1 cellular context compared by ENCODE assay signal in the genomic region with DNA sequence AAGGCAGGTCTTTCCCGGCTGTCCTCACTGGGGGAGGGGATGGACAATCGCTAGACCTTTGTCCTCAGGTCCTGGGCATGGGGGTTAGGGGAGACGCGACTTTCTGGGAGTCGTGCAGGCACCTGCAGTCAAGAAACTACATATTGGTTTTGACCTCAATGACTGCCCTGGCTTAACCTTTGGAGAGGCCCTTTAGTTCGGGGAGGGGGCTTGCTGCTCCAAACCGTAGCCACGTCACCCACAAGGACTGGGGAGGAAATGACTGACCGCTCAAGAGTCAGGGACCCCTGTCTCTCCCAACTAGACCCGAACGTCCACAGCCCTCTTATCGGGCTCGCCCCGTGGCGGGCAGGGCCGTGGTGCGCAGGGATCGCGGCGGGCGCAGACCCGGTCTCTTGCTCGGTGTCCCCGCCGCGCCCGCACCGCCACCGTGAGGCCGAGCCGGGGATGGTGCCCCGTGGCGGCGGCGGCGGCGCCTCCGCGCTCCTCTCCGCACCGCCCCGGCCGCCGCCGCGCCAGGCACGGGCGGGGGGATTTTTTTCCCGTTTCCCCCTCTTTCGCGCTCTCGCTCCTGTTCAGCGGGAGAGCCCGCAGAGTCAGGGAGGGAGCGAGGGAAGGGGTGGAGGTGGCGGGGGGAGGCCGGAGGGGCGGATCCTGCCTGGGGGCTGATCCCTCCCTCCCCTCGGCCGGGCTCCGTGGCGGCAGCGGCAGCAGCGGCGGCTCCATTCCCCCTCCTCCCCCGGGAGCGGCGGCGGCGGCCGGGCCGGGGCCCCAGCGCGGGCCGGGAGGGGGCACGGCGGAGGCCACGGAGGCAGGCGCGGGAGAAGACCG.
A peak's percentile ranks its signal among the peaks of the same experiment; 100 is the strongest.
TF ChIP-seq lines count a peak whose summit lies in the region.

A gene (plus strand): TSS at position 696 of the 831 bp plus-strand sequence. CDS start 3,579 bp downstream, outside the sequence.

TF ChIP-seq in K562, 482 proteins besides CTCF, POLR2A, EP300 and RAD21 (continued from another document and continues in another):
- TF ChIP-seq, protein P1, sequence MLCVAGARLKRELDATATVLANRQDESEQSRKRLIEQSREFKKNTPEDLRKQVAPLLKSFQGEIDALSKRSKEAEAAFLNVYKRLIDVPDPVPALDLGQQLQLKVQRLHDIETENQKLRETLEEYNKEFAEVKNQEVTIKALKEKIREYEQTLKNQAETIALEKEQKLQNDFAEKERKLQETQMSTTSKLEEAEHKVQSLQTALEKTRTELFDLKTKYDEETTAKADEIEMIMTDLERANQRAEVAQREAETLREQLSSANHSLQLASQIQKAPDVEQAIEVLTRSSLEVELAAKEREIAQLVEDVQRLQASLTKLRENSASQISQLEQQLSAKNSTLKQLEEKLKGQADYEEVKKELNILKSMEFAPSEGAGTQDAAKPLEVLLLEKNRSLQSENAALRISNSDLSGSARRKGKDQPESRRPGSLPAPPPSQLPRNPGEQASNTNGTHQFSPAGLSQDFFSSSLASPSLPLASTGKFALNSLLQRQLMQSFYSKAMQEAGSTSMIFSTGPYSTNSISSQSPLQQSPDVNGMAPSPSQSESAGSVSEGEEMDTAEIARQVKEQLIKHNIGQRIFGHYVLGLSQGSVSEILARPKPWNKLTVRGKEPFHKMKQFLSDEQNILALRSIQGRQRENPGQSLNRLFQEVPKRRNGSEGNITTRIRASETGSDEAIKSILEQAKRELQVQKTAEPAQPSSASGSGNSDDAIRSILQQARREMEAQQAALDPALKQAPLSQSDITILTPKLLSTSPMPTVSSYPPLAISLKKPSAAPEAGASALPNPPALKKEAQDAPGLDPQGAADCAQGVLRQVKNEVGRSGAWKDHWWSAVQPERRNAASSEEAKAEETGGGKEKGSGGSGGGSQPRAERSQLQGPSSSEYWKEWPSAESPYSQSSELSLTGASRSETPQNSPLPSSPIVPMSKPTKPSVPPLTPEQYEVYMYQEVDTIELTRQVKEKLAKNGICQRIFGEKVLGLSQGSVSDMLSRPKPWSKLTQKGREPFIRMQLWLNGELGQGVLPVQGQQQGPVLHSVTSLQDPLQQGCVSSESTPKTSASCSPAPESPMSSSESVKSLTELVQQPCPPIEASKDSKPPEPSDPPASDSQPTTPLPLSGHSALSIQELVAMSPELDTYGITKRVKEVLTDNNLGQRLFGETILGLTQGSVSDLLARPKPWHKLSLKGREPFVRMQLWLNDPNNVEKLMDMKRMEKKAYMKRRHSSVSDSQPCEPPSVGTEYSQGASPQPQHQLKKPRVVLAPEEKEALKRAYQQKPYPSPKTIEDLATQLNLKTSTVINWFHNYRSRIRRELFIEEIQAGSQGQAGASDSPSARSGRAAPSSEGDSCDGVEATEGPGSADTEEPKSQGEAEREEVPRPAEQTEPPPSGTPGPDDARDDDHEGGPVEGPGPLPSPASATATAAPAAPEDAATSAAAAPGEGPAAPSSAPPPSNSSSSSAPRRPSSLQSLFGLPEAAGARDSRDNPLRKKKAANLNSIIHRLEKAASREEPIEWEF (CRISPR knock-in tag; IDR thresholded peaks at IDR 0.05), result no peak
- TF ChIP-seq ZNF583 (CRISPR knock-in tag; IDR thresholded peaks at IDR 0.05) (0 out of 2 replicates have a peak, but pooled peaks have one; percentile 30), PTTG1 (tag; IDR thresholded peaks at IDR 0.05; ENCODE audit: low read depth) (no peak), HDAC2 (IDR thresholded peaks at IDR 0.05) (no peak), ARHGAP35 (IDR thresholded peaks at IDR 0.05; ENCODE audit: partially characterized antibody) (no peak), FOXK2 (conservative IDR thresholded peaks at IDR 0.05 in 1 of 2, IDR thresholded peaks at IDR 0.05 in 1 of 2; ENCODE audit: low read depth in 2 of 2) (no peak), RBM34 (IDR thresholded peaks at IDR 0.05; ENCODE audit: borderline replicate concordance, insufficient read depth, low read length) (no peak), HDAC1 (IDR thresholded peaks at IDR 0.05) (no peak)
- TF ChIP-seq, protein P2, sequence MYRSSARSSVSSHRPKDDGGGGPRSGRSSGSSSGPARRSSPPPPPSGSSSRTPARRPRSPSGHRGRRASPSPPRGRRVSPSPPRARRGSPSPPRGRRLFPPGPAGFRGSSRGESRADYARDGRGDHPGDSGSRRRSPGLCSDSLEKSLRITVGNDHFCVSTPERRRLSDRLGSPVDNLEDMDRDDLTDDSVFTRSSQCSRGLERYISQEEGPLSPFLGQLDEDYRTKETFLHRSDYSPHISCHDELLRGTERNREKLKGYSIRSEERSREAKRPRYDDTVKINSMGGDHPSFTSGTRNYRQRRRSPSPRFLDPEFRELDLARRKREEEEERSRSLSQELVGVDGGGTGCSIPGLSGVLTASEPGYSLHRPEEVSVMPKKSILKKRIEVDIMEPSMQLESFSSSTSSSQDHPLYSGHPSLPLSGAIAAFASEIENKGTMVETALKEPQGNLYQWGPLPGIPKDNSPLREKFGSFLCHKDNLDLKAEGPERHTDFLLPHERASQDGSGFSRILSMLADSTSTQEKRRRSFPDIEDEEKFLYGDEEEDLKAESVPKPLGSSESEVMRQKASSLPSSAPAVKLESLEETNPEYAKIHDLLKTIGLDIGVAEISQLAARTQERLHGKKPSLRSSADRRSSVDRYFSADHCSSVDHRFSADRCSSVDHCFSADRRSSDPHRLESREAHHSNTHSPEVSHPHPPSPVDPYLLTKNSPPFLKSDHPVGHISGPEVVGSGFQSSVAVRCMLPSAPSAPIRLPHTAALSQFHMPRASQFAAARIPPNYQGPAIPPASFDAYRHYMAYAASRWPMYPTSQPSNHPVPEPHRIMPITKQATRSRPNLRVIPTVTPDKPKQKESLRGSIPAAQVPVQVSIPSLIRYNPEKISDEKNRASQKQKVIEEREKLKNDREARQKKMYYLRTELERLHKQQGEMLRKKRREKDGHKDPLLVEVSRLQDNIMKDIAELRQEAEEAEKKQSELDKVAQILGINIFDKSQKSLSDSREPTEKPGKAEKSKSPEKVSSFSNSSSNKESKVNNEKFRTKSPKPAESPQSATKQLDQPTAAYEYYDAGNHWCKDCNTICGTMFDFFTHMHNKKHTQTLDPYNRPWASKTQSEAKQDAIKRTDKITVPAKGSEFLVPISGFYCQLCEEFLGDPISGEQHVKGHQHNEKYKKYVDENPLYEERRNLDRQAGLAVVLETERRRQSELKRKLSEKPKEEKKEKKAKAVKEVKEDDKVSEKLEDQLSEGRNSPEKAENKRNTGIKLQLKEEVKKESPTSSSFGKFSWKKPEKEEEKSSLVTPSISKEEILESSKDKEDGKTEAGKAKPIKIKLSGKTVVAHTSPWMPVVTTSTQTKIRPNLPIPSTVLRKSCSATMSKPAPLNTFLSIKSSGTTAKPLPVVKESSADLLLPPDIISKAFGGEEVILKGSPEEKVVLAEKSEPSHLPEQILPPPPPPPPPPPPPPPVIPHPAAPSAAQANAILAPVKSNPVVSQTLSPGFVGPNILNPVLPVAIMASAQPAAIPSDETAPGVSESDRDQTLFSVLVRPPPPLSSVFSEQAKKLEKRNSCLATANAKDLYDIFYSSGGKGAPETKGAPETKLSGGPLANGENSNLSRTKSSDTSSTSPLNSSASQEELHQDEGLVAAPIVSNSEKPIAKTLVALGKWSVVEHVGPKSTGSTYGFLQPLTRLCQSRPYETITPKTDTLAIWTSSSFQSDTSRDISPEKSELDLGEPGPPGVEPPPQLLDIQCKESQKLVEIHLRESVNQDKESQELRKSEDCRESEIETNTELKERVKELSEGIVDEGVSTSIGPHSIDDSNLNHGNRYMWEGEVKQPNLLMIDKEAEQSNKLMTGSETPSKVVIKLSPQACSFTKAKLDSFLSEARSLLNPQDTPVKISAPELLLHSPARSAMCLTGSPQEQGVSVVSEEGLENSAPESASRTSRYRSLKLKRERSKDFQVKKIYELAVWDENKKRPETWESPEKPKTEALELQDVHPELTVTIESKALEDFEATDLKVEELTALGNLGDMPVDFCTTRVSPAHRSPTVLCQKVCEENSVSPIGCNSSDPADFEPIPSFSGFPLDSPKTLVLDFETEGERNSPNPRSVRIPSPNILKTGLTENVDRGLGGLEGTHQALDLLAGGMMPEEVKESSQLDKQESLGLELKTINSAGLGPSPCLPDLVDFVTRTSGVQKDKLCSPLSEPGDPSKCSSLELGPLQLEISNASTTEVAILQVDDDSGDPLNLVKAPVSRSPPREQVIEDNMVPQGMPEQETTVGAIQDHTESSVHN (IDR thresholded peaks at IDR 0.05; ENCODE audit: borderline replicate concordance in 1 of 2, low read depth in 1 of 2), result no peak
- TF ChIP-seq, protein P3, sequence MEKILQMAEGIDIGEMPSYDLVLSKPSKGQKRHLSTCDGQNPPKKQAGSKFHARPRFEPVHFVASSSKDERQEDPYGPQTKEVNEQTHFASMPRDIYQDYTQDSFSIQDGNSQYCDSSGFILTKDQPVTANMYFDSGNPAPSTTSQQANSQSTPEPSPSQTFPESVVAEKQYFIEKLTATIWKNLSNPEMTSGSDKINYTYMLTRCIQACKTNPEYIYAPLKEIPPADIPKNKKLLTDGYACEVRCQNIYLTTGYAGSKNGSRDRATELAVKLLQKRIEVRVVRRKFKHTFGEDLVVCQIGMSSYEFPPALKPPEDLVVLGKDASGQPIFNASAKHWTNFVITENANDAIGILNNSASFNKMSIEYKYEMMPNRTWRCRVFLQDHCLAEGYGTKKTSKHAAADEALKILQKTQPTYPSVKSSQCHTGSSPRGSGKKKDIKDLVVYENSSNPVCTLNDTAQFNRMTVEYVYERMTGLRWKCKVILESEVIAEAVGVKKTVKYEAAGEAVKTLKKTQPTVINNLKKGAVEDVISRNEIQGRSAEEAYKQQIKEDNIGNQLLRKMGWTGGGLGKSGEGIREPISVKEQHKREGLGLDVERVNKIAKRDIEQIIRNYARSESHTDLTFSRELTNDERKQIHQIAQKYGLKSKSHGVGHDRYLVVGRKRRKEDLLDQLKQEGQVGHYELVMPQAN (IDR thresholded peaks at IDR 0.05; ENCODE audit: borderline replicate concordance), result peak; percentile 41; the same call in 1 of the 2 replicates
- TF ChIP-seq, protein P4, sequence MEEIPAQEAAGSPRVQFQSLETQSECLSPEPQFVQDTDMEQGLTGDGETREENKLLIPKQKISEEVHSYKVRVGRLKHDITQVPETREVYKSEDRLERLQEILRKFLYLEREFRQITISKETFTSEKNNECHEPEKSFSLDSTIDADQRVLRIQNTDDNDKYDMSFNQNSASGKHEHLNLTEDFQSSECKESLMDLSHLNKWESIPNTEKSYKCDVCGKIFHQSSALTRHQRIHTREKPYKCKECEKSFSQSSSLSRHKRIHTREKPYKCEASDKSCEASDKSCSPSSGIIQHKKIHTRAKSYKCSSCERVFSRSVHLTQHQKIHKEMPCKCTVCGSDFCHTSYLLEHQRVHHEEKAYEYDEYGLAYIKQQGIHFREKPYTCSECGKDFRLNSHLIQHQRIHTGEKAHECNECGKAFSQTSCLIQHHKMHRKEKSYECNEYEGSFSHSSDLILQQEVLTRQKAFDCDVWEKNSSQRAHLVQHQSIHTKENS (CRISPR knock-in tag; IDR thresholded peaks at IDR 0.05), result no peak
- TF ChIP-seq, protein P5, sequence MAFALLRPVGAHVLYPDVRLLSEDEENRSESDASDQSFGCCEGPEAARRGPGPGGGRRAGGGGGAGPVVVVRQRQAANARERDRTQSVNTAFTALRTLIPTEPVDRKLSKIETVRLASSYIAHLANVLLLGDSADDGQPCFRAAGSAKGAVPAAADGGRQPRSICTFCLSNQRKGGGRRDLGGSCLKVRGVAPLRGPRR (CRISPR knock-in tag; IDR thresholded peaks at IDR 0.05), result no peak
- TF ChIP-seq, protein P6, sequence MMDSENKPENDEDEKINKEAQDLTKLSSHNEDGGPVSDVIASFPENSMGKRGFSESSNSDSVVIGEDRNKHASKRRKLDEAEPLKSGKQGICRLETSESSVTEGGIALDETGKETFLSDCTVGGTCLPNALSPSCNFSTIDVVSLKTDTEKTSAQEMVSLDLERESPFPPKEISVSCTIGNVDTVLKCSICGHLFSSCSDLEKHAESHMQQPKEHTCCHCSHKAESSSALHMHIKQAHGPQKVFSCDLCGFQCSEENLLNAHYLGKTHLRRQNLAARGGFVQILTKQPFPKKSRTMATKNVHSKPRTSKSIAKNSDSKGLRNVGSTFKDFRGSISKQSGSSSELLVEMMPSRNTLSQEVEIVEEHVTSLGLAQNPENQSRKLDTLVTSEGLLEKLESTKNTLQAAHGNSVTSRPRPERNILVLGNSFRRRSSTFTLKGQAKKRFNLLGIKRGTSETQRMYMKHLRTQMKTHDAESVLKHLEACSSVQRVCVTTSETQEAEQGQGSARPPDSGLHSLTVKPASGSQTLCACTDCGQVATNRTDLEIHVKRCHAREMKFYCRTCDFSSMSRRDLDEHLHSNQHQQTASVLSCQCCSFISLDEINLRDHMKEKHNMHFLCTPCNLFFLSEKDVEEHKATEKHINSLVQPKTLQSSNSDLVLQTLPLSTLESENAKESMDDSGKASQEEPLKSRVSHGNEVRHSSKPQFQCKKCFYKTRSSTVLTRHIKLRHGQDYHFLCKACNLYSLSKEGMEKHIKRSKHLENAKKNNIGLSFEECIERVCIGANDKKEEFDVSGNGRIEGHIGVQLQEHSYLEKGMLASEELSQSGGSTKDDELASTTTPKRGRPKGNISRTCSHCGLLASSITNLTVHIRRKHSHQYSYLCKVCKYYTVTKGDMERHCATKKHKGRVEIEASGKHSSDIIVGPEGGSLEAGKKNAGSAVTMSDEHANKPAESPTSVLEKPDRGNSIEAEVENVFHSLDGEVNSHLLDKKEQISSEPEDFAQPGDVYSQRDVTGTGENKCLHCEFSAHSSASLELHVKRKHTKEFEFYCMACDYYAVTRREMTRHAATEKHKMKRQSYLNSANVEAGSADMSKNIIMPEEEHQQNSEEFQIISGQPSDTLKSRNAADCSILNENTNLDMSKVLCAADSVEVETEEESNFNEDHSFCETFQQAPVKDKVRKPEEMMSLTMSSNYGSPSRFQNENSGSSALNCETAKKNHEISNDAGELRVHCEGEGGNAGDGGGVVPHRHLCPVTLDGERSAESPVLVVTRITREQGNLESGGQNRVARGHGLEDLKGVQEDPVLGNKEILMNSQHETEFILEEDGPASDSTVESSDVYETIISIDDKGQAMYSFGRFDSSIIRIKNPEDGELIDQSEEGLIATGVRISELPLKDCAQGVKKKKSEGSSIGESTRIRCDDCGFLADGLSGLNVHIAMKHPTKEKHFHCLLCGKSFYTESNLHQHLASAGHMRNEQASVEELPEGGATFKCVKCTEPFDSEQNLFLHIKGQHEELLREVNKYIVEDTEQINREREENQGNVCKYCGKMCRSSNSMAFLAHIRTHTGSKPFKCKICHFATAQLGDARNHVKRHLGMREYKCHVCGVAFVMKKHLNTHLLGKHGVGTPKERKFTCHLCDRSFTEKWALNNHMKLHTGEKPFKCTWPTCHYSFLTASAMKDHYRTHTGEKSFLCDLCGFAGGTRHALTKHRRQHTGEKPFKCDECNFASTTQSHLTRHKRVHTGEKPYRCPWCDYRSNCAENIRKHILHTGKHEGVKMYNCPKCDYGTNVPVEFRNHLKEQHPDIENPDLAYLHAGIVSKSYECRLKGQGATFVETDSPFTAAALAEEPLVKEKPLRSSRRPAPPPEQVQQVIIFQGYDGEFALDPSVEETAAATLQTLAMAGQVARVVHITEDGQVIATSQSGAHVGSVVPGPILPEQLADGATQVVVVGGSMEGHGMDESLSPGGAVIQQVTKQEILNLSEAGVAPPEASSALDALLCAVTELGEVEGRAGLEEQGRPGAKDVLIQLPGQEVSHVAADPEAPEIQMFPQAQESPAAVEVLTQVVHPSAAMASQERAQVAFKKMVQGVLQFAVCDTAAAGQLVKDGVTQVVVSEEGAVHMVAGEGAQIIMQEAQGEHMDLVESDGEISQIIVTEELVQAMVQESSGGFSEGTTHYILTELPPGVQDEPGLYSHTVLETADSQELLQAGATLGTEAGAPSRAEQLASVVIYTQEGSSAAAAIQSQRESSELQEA (IDR thresholded peaks at IDR 0.05; ENCODE audit: low read depth), result no peak
